8 cellular contexts compared by ENCODE assay signal in genomic region chr5:5886812-5887486, GRCh38.
DNase-seq lines count a peak whose midpoint lies in the region; ATAC-seq and TF ChIP-seq lines count a peak whose summit lies in the region.

No MANE protein-coding gene starts in this region.

- H3K4me1 ChIP-seq in PC-3 (ENCODE audit: insufficient read depth, low read length) (peaks cover 13% of the 10 kb centered on the region), colonic mucosa (no peaks in the 10 kb centered on the region), spleen (peaks cover 0 to 11% (median 5%) of the 10 kb centered on the region in 6 donors)

- H3K27me3 ChIP-seq in PC-3 (ENCODE audit: low read length), result no peaks in the 10 kb centered on the region
- H3K27me3 ChIP-seq in colonic mucosa, result no peaks in the 10 kb centered on the region
- H3K27me3 ChIP-seq in spleen (replicated peaks in 1 of 7), result peaks cover 0 to 13% (median 5%) of the 10 kb centered on the region in 7 donors

- TF ChIP-seq POLR2A in spleen (IDR thresholded peaks at IDR 0.05), result no peak

- BruUV-seq in PC-3 (replicated peaks; lab: Mats Ljungman, UMichigan), result no TSS peak

- H3K36me3 ChIP-seq in PC-3 (ENCODE audit: low read depth, low read length) (no peaks in the 10 kb centered on the region), colonic mucosa (no peaks in the 10 kb centered on the region), spleen (no peaks in the 10 kb centered on the region)

- H3K4me3 ChIP-seq in PC-3 (ENCODE audit: low read length) (peak overlapping the region; percentile 33; the same call in 1 of the 2 replicates), colonic mucosa (no peak overlapping the region), spleen (peak overlapping the region in 1 of 8 donors; percentile 28)

- CTCF ChIA-PET in PC-3 (lab: Charles Lee), result no interaction called here

- H3K9me2 ChIP-seq in PC-3 (replicated peaks; ENCODE audit: low read length), result no peaks in the 10 kb centered on the region

- DNase-seq in NCI-H1436 (lab: John Stamatoyannopoulos, UW) (peak; percentile 37), NCI-H1436 treated with DMSO at 0.1 percent for 48 hours (lab: John Stamatoyannopoulos, UW) (no peak), PC-3 (peak; percentile 87), colonic mucosa (peak; percentile 25), spleen (peak; percentile 87), HT-29 (ENCODE audit: low spot score) (no peak), 8988T (no peak)

- no peaks in the 10 kb centered on the region for H3K9me3 ChIP-seq in PC-3 (ENCODE audit: low read length)
- H3K9me3 ChIP-seq in colonic mucosa, result no peaks in the 10 kb centered on the region
- H3K9me3 ChIP-seq in spleen, result no peaks in the 10 kb centered on the region

- intact Hi-C loops in PC-3 (cut with micrococcal nuclease), result no loop called here
- intact Hi-C loops in colonic mucosa (cut with DNase I), result loop anchor here (5.0 to 10.0 kb wide), 2 partner anchors 690 to 858 kb away; no protein-coding TSS in a partner anchor
- intact Hi-C loops in spleen (cut with DNase I; ENCODE audit: low total_unique reads), result loop anchor here (10.0 kb wide), 1 partner anchor 392 kb away; no protein-coding TSS in a partner anchor

- 20 to 33% (median 21%) methylated on average over 24 to 42 of the region's 42 CpGs for WGBS in spleen, 5 donors

- peak; percentile 80 for ATAC-seq in HG02884 (IDR thresholded peaks at IDR 0.05; ENCODE audit: unreplicated experiment)
- peak; percentile 45 for ATAC-seq in PC-3

- peak overlapping the region; percentile 72 for H2AFZ ChIP-seq in PC-3 (ENCODE audit: low read length)

- no peak overlapping the region for H3K27ac ChIP-seq in PC-3 (ENCODE audit: low read length)
- H3K27ac ChIP-seq in colonic mucosa, result no peak overlapping the region
- H3K27ac ChIP-seq in spleen, result no peak overlapping the region

- no peaks in the 10 kb centered on the region for H4K20me1 ChIP-seq in PC-3 (ENCODE audit: low read length)

- no peak overlapping the region for H3K9ac ChIP-seq in PC-3 (ENCODE audit: low read length)
- no peak overlapping the region for H3K9ac ChIP-seq in colonic mucosa (ENCODE audit: low read depth in 2 of 2, low read length in 2 of 2)

- TF ChIP-seq CTCF in PC-3 (conservative IDR thresholded peaks at IDR 0.05; ENCODE audit: low read depth, low read length) (peak; percentile 97), colonic mucosa (IDR thresholded peaks at IDR 0.05) (peak; percentile 71), spleen (IDR thresholded peaks at IDR 0.05 in 8 of 11, conservative IDR thresholded peaks at IDR 0.05 in 3 of 11) (peak; percentile 27 to 79 (median 61))

- H3K4me2 ChIP-seq in PC-3 (ENCODE audit: low read length), result peak overlapping the region; percentile 74

- H3F3A ChIP-seq in PC-3 (ENCODE audit: low read length, unreplicated experiment), result no peaks in the 10 kb centered on the region

- H3K79me2 ChIP-seq in PC-3 (ENCODE audit: low read length), result no peaks in the 10 kb centered on the region

- POLR2A ChIA-PET in PC-3 (lab: Charles Lee; ENCODE audit: unreplicated experiment), result no interaction called here

Comparison
In these comparisons a context has a peak if more than half of its experiments do, and no peak if none do; other contexts are left out.
1. DNase-seq: peak in NCI-H1436 (single experiment), PC-3 (single experiment), colonic mucosa (single experiment) and spleen (single experiment); none in NCI-H1436 treated with DMSO at 0.1 percent for 48 hours (single experiment), HT-29 (single experiment) and 8988T (single experiment).
2. Peak in every context shown above with its lines, with median percentiles within 50 percentile points of each other: CTCF ChIP-seq.